ENCODE assay signal across 9 cellular contexts in the genomic region with DNA sequence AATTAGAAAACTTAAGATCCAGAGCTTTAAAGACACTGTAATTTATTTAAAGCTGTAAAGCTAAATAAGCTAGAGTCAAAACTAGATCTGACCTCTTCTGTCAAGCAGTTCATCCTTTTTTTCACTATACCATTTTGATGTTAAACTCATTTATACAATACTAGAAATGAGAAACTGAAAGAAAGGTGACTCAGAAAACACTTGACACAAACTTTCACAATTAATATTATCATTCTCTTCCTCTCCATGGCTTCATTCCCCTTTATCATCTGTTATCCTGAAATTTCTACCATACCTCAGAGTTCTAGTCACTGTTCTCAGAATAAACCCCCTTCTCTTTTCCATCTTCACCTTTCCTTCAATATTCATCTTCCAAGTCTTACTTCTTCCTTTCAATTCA. TPM values are rescaled to one million over a fixed set of nuclear protein-coding genes. Genes with fewer than 3 reads are reported as not detected.
DNase-seq lines count a peak whose midpoint lies in the region; ATAC-seq and TF ChIP-seq lines count a peak whose summit lies in the region.
"Had no signal": no experiment of that assay in that cellular context is flagged by ENCODE, and none has a peak within 500 bp of the region (broad histone marks: within the 10 kb centered on the region; RNA-seq: fewer than 3 reads in every experiment).

No MANE protein-coding gene starts in this region.

- peak overlapping the region; percentile 92 for H3K4me3 Mint-ChIP-seq in activated naive CD4-positive, alpha-beta T cell treated with anti-CD3 and anti-CD28 coated beads, Interleukin-2, amount 50 U/mL, for 24 hours
- H3K4me3 Mint-ChIP-seq in activated CD8-positive, alpha-beta T cell treated with anti-CD3 and anti-CD28 coated beads, Interleukin-2, amount 10 ng/mL, durations not matched to agents 7 days and 5 days = peak overlapping the region; percentile 93
- H3K4me3 Mint-ChIP-seq in type B pancreatic cell = peak overlapping the region; percentile 91

- H3K36me3 Mint-ChIP-seq in activated naive CD4-positive, alpha-beta T cell treated with anti-CD3 and anti-CD28 coated beads, Interleukin-2, amount 50 U/mL, for 24 hours = peaks cover 13% of the 10 kb centered on the region
- peaks cover 40% of the 10 kb centered on the region for H3K36me3 Mint-ChIP-seq in activated CD8-positive, alpha-beta T cell treated with anti-CD3 and anti-CD28 coated beads, Interleukin-2, amount 10 ng/mL, durations not matched to agents 7 days and 5 days (ENCODE audit: low read depth)
- H3K36me3 Mint-ChIP-seq in type B pancreatic cell = peaks cover 15% of the 10 kb centered on the region

- no peaks in the 10 kb centered on the region for H3K27me3 Mint-ChIP-seq in activated naive CD4-positive, alpha-beta T cell treated with anti-CD3 and anti-CD28 coated beads, Interleukin-2, amount 50 U/mL, for 24 hours
- H3K27me3 Mint-ChIP-seq in activated CD8-positive, alpha-beta T cell treated with anti-CD3 and anti-CD28 coated beads, Interleukin-2, amount 10 ng/mL, durations not matched to agents 7 days and 5 days (ENCODE audit: low read depth) = peaks cover 5% of the 10 kb centered on the region
- H3K27me3 Mint-ChIP-seq in type B pancreatic cell = peaks cover 7% of the 10 kb centered on the region

- CTCF ChIA-PET in activated CD8-positive, alpha-beta T cell treated with anti-CD3 and anti-CD28 coated beads, Interleukin-2, amount 10 ng/mL, durations not matched to agents 7 days and 5 days (lab: Charles Lee) = interaction anchor here (0.7 to 1.8 kb wide), 9 partner anchors 11 to 714 kb away, joined by 3 to 5 read pairs (median 4); no protein-coding TSS in a partner anchor

- H3K9me3 Mint-ChIP-seq in activated naive CD4-positive, alpha-beta T cell treated with anti-CD3 and anti-CD28 coated beads, Interleukin-2, amount 50 U/mL, for 24 hours = no peaks in the 10 kb centered on the region
- H3K9me3 Mint-ChIP-seq in activated CD8-positive, alpha-beta T cell treated with anti-CD3 and anti-CD28 coated beads, Interleukin-2, amount 10 ng/mL, durations not matched to agents 7 days and 5 days (ENCODE audit: insufficient read depth) = no peaks in the 10 kb centered on the region
- no peaks in the 10 kb centered on the region for H3K9me3 Mint-ChIP-seq in type B pancreatic cell

- peak overlapping the region; percentile 1 for H3K27ac Mint-ChIP-seq in activated naive CD4-positive, alpha-beta T cell treated with anti-CD3 and anti-CD28 coated beads, Interleukin-2, amount 50 U/mL, for 24 hours
- H3K27ac Mint-ChIP-seq in activated CD8-positive, alpha-beta T cell treated with anti-CD3 and anti-CD28 coated beads, Interleukin-2, amount 10 ng/mL, durations not matched to agents 7 days and 5 days = peak overlapping the region; percentile 96
- no peak overlapping the region for H3K27ac Mint-ChIP-seq in type B pancreatic cell

- no peak for TF ChIP-seq CTCF in type B pancreatic cell (conservative IDR thresholded peaks at IDR 0.05)

- DNase-seq in activated naive CD4-positive, alpha-beta T cell treated with anti-CD3 and anti-CD28 coated beads, Interleukin-2, amount 50 U/mL, for 16 hours = no peak
- DNase-seq in activated CD8-positive, alpha-beta T cell treated with anti-CD3 and anti-CD28 coated beads, Interleukin-2, amount 10 ng/mL, durations not matched to agents 7 days and 5 days = no peak
- no peak for DNase-seq in type B pancreatic cell (ENCODE audit: extremely low spot score, unreplicated experiment)
- no peak for DNase-seq in dedifferentiated amniotic fluid mesenchymal stem cell (ENCODE audit: extremely low spot score)
- no peak for DNase-seq in SK-N-DZ (ENCODE audit: low spot score)
- DNase-seq in midbrain (lab: John Stamatoyannopoulos, UW) = no peak
- DNase-seq: NCI-H446 had no signal

- POLR2A ChIA-PET in activated CD8-positive, alpha-beta T cell treated with anti-CD3 and anti-CD28 coated beads, Interleukin-2, amount 10 ng/mL, durations not matched to agents 7 days and 5 days (lab: Charles Lee) = interaction anchor here (0.5 to 1.4 kb wide), 2 partner anchors 9 to 56 kb away, joined by 3 read pairs; no protein-coding TSS in a partner anchor

- peaks cover 31% of the 10 kb centered on the region for H3K4me1 Mint-ChIP-seq in activated naive CD4-positive, alpha-beta T cell treated with anti-CD3 and anti-CD28 coated beads, Interleukin-2, amount 50 U/mL, for 24 hours
- peaks cover 62% of the 10 kb centered on the region for H3K4me1 Mint-ChIP-seq in activated CD8-positive, alpha-beta T cell treated with anti-CD3 and anti-CD28 coated beads, Interleukin-2, amount 10 ng/mL, durations not matched to agents 7 days and 5 days (ENCODE audit: low read depth)
- peaks cover 9% of the 10 kb centered on the region for H3K4me1 Mint-ChIP-seq in type B pancreatic cell (ENCODE audit: unreplicated experiment)

- peak; percentile 26 for ATAC-seq in HG03097 (IDR thresholded peaks at IDR 0.05; ENCODE audit: low FRiP score, unreplicated experiment)
- no peak for ATAC-seq in activated CD8-positive, alpha-beta T cell treated with anti-CD3 and anti-CD28 coated beads, Interleukin-2, amount 10 ng/mL, durations not matched to agents 7 days and 5 days

RNA-seq across cellular contexts. Expression of gene FIGNL1, which starts 1.3 kb away (rescaled TPM):
- total RNA-seq in activated CD8-positive, alpha-beta T cell treated with anti-CD3 and anti-CD28 coated beads, Interleukin-2, amount 10 ng/mL, durations not matched to agents 7 days and 5 days = 10 to 100 TPM; 40.7 to 41.0 TPM
- 15.8 and 28.6 TPM in 2 replicates for total RNA-seq in type B pancreatic cell (ENCODE audit: low replicate concordance)
- 45.8 and 50.9 TPM in 2 replicates for polyA plus RNA-seq in SK-N-DZ (2014; cell fraction: cytosol; rRNA removed)
- 49.9 and 57.5 TPM in 2 replicates for polyA plus RNA-seq in SK-N-DZ (2014; cell fraction: nucleus; rRNA removed)
